ENCODE assay signal across 8 cellular contexts in the genomic region with DNA sequence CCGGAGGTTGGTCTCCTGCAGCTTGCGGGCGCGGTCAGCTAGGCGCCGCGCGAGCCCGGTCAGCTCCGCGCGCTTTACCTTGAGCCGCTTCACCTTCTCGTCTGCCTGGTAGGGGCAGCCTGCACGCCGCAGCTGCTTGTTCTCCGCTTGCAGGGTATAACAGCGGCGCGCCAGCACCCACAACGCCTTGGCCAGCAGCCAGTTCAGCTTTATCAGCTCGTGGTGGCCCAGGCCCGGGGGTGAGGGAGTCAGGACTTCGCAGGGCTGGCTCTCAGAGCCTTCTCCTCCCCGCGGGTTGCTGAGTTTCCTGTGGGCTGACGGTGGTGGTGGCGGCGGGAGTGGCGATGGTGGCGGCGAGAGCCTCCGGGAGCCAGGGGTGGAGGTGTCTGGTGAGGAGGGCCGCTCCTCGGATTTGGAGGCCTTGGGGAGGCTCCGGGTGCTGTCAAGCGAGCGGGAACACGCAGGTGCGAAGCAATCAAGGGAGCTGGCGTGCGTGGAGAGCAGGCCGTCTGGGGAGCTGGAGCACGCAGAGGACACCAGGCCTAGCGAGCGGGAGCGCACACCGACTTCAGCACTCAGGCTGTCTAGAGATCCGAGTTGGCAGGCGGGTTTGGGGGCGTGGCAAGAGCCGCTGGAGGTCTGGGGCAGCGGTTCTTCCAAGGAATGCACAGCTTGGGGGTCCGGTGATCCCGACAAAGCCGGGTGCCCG. TPM values are rescaled to one million over a fixed set of nuclear protein-coding genes. Genes with fewer than 3 reads are reported as not detected.
DNase-seq lines count a peak whose midpoint lies in the region; ATAC-seq, FAIRE-seq and TF ChIP-seq lines count a peak whose summit lies in the region.
"Not testable (repeated sequence)": the region's sequence is repeated elsewhere in the genome, so short reads cannot be mapped to it uniquely, and the experiment has no call there.

No MANE protein-coding gene starts in this region.

- peak; percentile 55 to 63 for ATAC-seq in CD4-positive, CD25-positive, alpha-beta regulatory T cell (ENCODE audit: low read depth in 2 of 2)
- ATAC-seq in GM19463 (IDR thresholded peaks at IDR 0.05; ENCODE audit: unreplicated experiment) (peak; percentile 28), HG02678 (IDR thresholded peaks at IDR 0.05; ENCODE audit: unreplicated experiment) (peak; percentile 28), HG03457 (IDR thresholded peaks at IDR 0.05; ENCODE audit: unreplicated experiment) (peak; percentile 18)
- ATAC-seq in activated CD8-positive, alpha-beta T cell treated with anti-CD3 and anti-CD28 coated beads for 36 hours, result peak; percentile 69
- peak; percentile 66 to 77 for ATAC-seq in natural killer cell treated with Interleukin-12 subunit alpha and Interleukin-12 subunit beta and Interleukin-15 and Interleukin-18, amount 100 ng/mL, for 72 hours

- H3K4me1 ChIP-seq in CD4-positive, CD25-positive, alpha-beta regulatory T cell (ENCODE audit: control insufficient read depth, insufficient read depth, low read length, poor library complexity, severe bottlenecking); kidney (ENCODE audit: control insufficient read depth in 1 of 2, insufficient read depth in 1 of 2, low read depth in 1 of 2, low read length in 2 of 2): not testable (repeated sequence)

- H3K27me3 ChIP-seq in CD4-positive, CD25-positive, alpha-beta regulatory T cell (ENCODE audit: control insufficient read depth, insufficient read depth, low read length), result not testable (repeated sequence)

- not testable (repeated sequence) for H3K27ac ChIP-seq in CD4-positive, CD25-positive, alpha-beta regulatory T cell (ENCODE audit: insufficient read depth, low read length, poor library complexity, severe bottlenecking); kidney (ENCODE audit: low read depth in 2 of 2, low read length in 2 of 2)

- H3K9ac ChIP-seq in kidney (ENCODE audit: low read length in 2 of 2), result not testable (repeated sequence)

- H3K4me1 Mint-ChIP-seq in CD4-positive, CD25-positive, alpha-beta regulatory T cell; activated CD8-positive, alpha-beta T cell treated with anti-CD3 and anti-CD28 coated beads for 36 hours (ENCODE audit: low read depth); natural killer cell treated with Interleukin-12 subunit alpha and Interleukin-12 subunit beta and Interleukin-15 and Interleukin-18, amount 100 ng/mL, for 72 hours (ENCODE audit: low read depth in 2 of 2): not testable (repeated sequence)

- H3K4me3 Mint-ChIP-seq in CD4-positive, CD25-positive, alpha-beta regulatory T cell; activated CD8-positive, alpha-beta T cell treated with anti-CD3 and anti-CD28 coated beads for 36 hours; natural killer cell treated with Interleukin-12 subunit alpha and Interleukin-12 subunit beta and Interleukin-15 and Interleukin-18, amount 100 ng/mL, for 72 hours: not testable (repeated sequence)

- POLR2A ChIA-PET in activated CD8-positive, alpha-beta T cell treated with anti-CD3 and anti-CD28 coated beads for 36 hours (lab: Charles Lee), result not testable (repeated sequence)

- FAIRE-seq in kidney (lab: Jason Lieb, UNC), result not testable (repeated sequence)

- CTCF ChIA-PET in activated CD8-positive, alpha-beta T cell treated with anti-CD3 and anti-CD28 coated beads for 36 hours (lab: Charles Lee), result not testable (repeated sequence)

- H3K27me3 Mint-ChIP-seq in CD4-positive, CD25-positive, alpha-beta regulatory T cell; activated CD8-positive, alpha-beta T cell treated with anti-CD3 and anti-CD28 coated beads for 36 hours; natural killer cell treated with Interleukin-12 subunit alpha and Interleukin-12 subunit beta and Interleukin-15 and Interleukin-18, amount 100 ng/mL, for 72 hours: not testable (repeated sequence)

- H3K4me3 ChIP-seq in CD4-positive, CD25-positive, alpha-beta regulatory T cell (ENCODE audit: low read depth, low read length); choroid plexus epithelial cell (ENCODE audit: low read depth, low read length); kidney (ENCODE audit: low read length in 2 of 2): not testable (repeated sequence)

- not testable (repeated sequence) for H3K36me3 ChIP-seq in CD4-positive, CD25-positive, alpha-beta regulatory T cell (ENCODE audit: control insufficient read depth, insufficient read depth, low read length); kidney (ENCODE audit: control insufficient read depth in 1 of 2, insufficient read depth in 2 of 2, low read length in 2 of 2)

- not testable (repeated sequence) for H3K36me3 Mint-ChIP-seq in CD4-positive, CD25-positive, alpha-beta regulatory T cell; activated CD8-positive, alpha-beta T cell treated with anti-CD3 and anti-CD28 coated beads for 36 hours (ENCODE audit: low read depth); natural killer cell treated with Interleukin-12 subunit alpha and Interleukin-12 subunit beta and Interleukin-15 and Interleukin-18, amount 100 ng/mL, for 72 hours

- DNase-seq in CD4-positive, CD25-positive, alpha-beta regulatory T cell; activated CD8-positive, alpha-beta T cell treated with anti-CD3 and anti-CD28 coated beads for 36 hours; natural killer cell treated with Interleukin-12 subunit alpha and Interleukin-12 subunit beta and Interleukin-15 and Interleukin-18, amount 100 ng/mL, for 72 hours (ENCODE audit: low spot score): not testable (repeated sequence)
- DNase-seq in choroid plexus epithelial cell (ENCODE audit: low read depth), result peak; percentile 5
- peak; percentile 51 for DNase-seq in kidney

- not testable (repeated sequence) for TF ChIP-seq CTCF in activated CD8-positive, alpha-beta T cell treated with anti-CD3 and anti-CD28 coated beads for 36 hours (IDR thresholded peaks at IDR 0.05); choroid plexus epithelial cell (conservative IDR thresholded peaks at IDR 0.05; ENCODE audit: low read depth, low read length); kidney (IDR thresholded peaks at IDR 0.05; ENCODE audit: borderline replicate concordance, extremely low read depth, insufficient read depth)

- not testable (repeated sequence) for H3K9me3 Mint-ChIP-seq in CD4-positive, CD25-positive, alpha-beta regulatory T cell; activated CD8-positive, alpha-beta T cell treated with anti-CD3 and anti-CD28 coated beads for 36 hours; natural killer cell treated with Interleukin-12 subunit alpha and Interleukin-12 subunit beta and Interleukin-15 and Interleukin-18, amount 100 ng/mL, for 72 hours

- H3K9me3 ChIP-seq in CD4-positive, CD25-positive, alpha-beta regulatory T cell (ENCODE audit: control insufficient read depth in 2 of 2, low read length in 2 of 2); kidney (ENCODE audit: control insufficient read depth in 1 of 2, low read length in 2 of 2): not testable (repeated sequence)

- not testable (repeated sequence) for H3K27ac Mint-ChIP-seq in CD4-positive, CD25-positive, alpha-beta regulatory T cell; activated CD8-positive, alpha-beta T cell treated with anti-CD3 and anti-CD28 coated beads for 36 hours; natural killer cell treated with Interleukin-12 subunit alpha and Interleukin-12 subunit beta and Interleukin-15 and Interleukin-18, amount 100 ng/mL, for 72 hours

- intact Hi-C loops in activated CD8-positive, alpha-beta T cell treated with anti-CD3 and anti-CD28 coated beads for 36 hours (cut with micrococcal nuclease); kidney (cut with DNase I): not testable (repeated sequence)

RNA-seq across cellular contexts. Expression of a gene that starts 1.5 kb away (rescaled TPM):
- total RNA-seq in CD4-positive, CD25-positive, alpha-beta regulatory T cell, result 0.86 TPM
- 1 to 10 TPM in 2 of 4 donors, under 1 TPM in 2; 0.56 to 1.8 (median 1.1) TPM for polyA plus RNA-seq in CD4-positive, CD25-positive, alpha-beta regulatory T cell
- under 1 TPM; 0.34 to 0.49 TPM for total RNA-seq in activated CD8-positive, alpha-beta T cell treated with anti-CD3 and anti-CD28 coated beads for 36 hours
- total RNA-seq in kidney, result 0.82 TPM
- polyA plus RNA-seq in kidney (ENCODE audit: insufficient read depth, low read depth, low replicate concordance), result 0.17 TPM
- total RNA-seq in natural killer cell treated with Interleukin-12 subunit alpha and Interleukin-12 subunit beta and Interleukin-15 and Interleukin-18, amount 100 ng/mL, for 72 hours, result 1 to 10 TPM in 1 of 2 donors, under 1 TPM in 1; 0.31 to 1.5 TPM

Comparison
In these comparisons a context has a peak if more than half of its experiments do, and no peak if none do; other contexts are left out.
1. ATAC-seq: peak in every context shown above with its lines; median percentile 72 in natural killer cell treated with Interleukin-12 subunit alpha and Interleukin-12 subunit beta and Interleukin-15 and Interleukin-18, amount 100 ng/mL, for 72 hours; 69 in activated CD8-positive, alpha-beta T cell treated with anti-CD3 and anti-CD28 coated beads for 36 hours; 59 in CD4-positive, CD25-positive, alpha-beta regulatory T cell; 28 in GM19463; 28 in HG02678; 18 in HG03457.